16 cellular contexts compared by ENCODE assay signal in the genomic region with DNA sequence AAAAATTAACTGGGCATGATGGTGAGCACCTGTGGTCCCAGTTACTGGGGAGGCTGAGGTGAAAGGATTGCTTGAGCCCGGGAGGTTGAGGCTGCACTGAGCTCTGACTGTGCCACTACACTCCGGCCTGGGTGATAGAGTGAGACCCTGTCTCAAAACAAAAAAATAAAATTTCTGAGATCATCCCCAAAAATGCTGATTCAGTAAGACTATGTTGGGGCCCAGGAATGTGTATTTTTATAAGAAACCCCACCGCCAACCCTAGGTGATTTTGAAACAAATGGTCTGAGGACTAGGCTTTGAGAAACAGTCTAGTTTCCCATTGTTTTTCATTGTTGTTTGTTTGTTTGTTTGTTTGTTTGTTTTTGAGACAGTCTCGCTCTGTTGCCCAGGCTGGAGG. TPM values are rescaled to one million over a fixed set of nuclear protein-coding genes. Genes with fewer than 3 reads are reported as not detected.
DNase-seq lines count a peak whose midpoint lies in the region; ATAC-seq, FAIRE-seq and TF ChIP-seq lines count a peak whose summit lies in the region.
"Had no signal": no experiment of that assay in that cellular context is flagged by ENCODE, and none has a peak within 500 bp of the region (broad histone marks: within the 10 kb centered on the region; RNA-seq: fewer than 3 reads in every experiment).

No MANE protein-coding gene starts in this region.

- H3K27me3 ChIP-seq in H1 (replicated peaks in 1 of 4; ENCODE audit: control insufficient read depth in 3 of 4, extremely low read depth in 1 of 4, insufficient read depth in 3 of 4, low read length in 3 of 4) (peaks cover 3 to 25% (median 24%) of the 10 kb centered on the region in 4 experiments), neuronal stem cell (ENCODE audit: control insufficient read depth in 3 of 3, insufficient read depth in 3 of 3, low read depth in 1 of 3, low read length in 3 of 3) (peaks cover 5 to 38% (median 23%) of the 10 kb centered on the region in 3 experiments)

- H4K91ac ChIP-seq in H1 (replicated peaks; ENCODE audit: insufficient read length, low read length) (no peak overlapping the region), neuronal stem cell (ENCODE audit: low read depth, low read length, poor library complexity) (no peak overlapping the region)

- H3K14ac ChIP-seq in H1 (ENCODE audit: insufficient read length) (no peak overlapping the region), neuronal stem cell (ENCODE audit: low read length) (no peak overlapping the region)

- peaks cover 13% of the 10 kb centered on the region; the same call in 1 of the 2 replicates for H3K23me2 ChIP-seq in H1 (ENCODE audit: low read depth, low read length)

- H3K36me3 Mint-ChIP-seq in activated CD4-positive, alpha-beta T cell treated with anti-CD3 and anti-CD28 coated beads, Interleukin-2, amount 10 ng/mL, durations not matched to agents 24 days and 14 days (ENCODE audit: low read depth): peaks cover 58% of the 10 kb centered on the region

- peaks cover 0 to 1% of the 10 kb centered on the region in 2 experiments for H4K20me1 ChIP-seq in H1 (replicated peaks in 1 of 2; ENCODE audit: control insufficient read depth in 1 of 2, insufficient read depth in 2 of 2, low read length in 2 of 2)
- H4K20me1 ChIP-seq: BLaER1 treated with 17β-estradiol and CSF1 and Interleukin-3, amounts not matched to agents 10 nM and 100 nM had no signal

- no peaks in the 10 kb centered on the region for H3K36me3 ChIP-seq in H1 (ENCODE audit: control insufficient read depth in 2 of 4, insufficient read depth in 4 of 4, low read length in 3 of 4)
- no peaks in the 10 kb centered on the region for H3K36me3 ChIP-seq in neuronal stem cell (replicated peaks in 1 of 2; ENCODE audit: control insufficient read depth in 2 of 2, insufficient read depth in 2 of 2, low read length in 2 of 2)

- WGBS in H1 (ENCODE audit: extremely low coverage in 1 of 2, insufficient coverage in 1 of 2, insufficient read length in 1 of 2, insufficient replicate concordance in 2 of 2, low coverage in 1 of 2, low lambda C conversion rate in 2 of 2, missing lambda C conversion rate in 1 of 2), 2 experiments: 93% methylated on average over 4 of the region's 4 CpGs; no CpG with 5 or more reads in 1 of the 2 experiments
- no CpG with 5 or more reads among the region's 4 CpGs for WGBS in neuronal stem cell (ENCODE audit: extremely low coverage in 2 of 2, insufficient read length in 2 of 2, insufficient replicate concordance in 1 of 2), 2 donors

- no peak for TF ChIP-seq CTCF in NB4 (IDR thresholded peaks at IDR 0.05; ENCODE audit: low read depth, low read length)
- no peak for TF ChIP-seq CTCF in H1 (IDR thresholded peaks at IDR 0.05; ENCODE audit: control extremely low read depth in 1 of 3, insufficient read depth in 1 of 3, low read depth in 1 of 3, low read length in 3 of 3)

- H3K79me2 ChIP-seq in H1 (ENCODE audit: control insufficient read depth in 1 of 2, insufficient read depth in 2 of 2, low read length in 2 of 2): no peaks in the 10 kb centered on the region

- H2BK20ac ChIP-seq in H1 (ENCODE audit: low read length): no peak overlapping the region

- H4K8ac ChIP-seq in H1 (ENCODE audit: extremely low read depth, insufficient read depth, low read length) (no peak overlapping the region), neuronal stem cell (ENCODE audit: low read depth, low read length) (no peak overlapping the region)

- no peak for TF ChIP-seq EP300 in H1 (IDR thresholded peaks at IDR 0.05; ENCODE audit: borderline replicate concordance in 1 of 2, low read depth in 2 of 2, low read length in 2 of 2)

- no peak overlapping the region for H4K5ac ChIP-seq in H1 (ENCODE audit: insufficient read length, low read depth, low read length)

- H3K4me3 Mint-ChIP-seq in activated CD4-positive, alpha-beta T cell treated with anti-CD3 and anti-CD28 coated beads, Interleukin-2, amount 10 ng/mL, durations not matched to agents 24 days and 14 days: peak overlapping the region; percentile 50
- H3K4me3 Mint-ChIP-seq: CD8-positive, alpha-beta T cell; H9 had no signal

- POLR2A ChIA-PET in H1 (lab: Charles Lee; ENCODE audit: partially characterized antibody): no interaction called here

- no peak overlapping the region for H3K4ac ChIP-seq in H1 (replicated peaks; ENCODE audit: insufficient read length, low read depth, low read length)
- H3K4ac ChIP-seq in neuronal stem cell (ENCODE audit: low read length): no peak overlapping the region

- H2BK15ac ChIP-seq in H1 (ENCODE audit: low read length): no peak overlapping the region
- H2BK15ac ChIP-seq in neuronal stem cell (ENCODE audit: low read length): no peak overlapping the region

- H3K4me3 ChIP-seq in NB4 (ENCODE audit: low read depth, low read length) (peak overlapping the region; percentile 5), H1 (ENCODE audit: extremely low read depth in 1 of 4, insufficient read depth in 2 of 4, low read depth in 3 of 4, low read length in 4 of 4) (no peak overlapping the region), neuronal stem cell (ENCODE audit: low read length in 2 of 2) (no peak overlapping the region)
- H3K4me3 ChIP-seq: BLaER1 treated with 17β-estradiol and CSF1 and Interleukin-3, amounts not matched to agents 10 nM and 100 nM had no signal

- CTCF ChIA-PET in H1 (lab: Charles Lee; ENCODE audit: partially characterized antibody): interaction anchor here (0.6 to 1.0 kb wide), 5 partner anchors 11 to 614 kb away, joined by 3 to 4 read pairs (median 3); no protein-coding TSS in a partner anchor

- no peaks in the 10 kb centered on the region for H3K9me3 ChIP-seq in H1 (ENCODE audit: insufficient read depth in 2 of 2, low read depth in 1 of 2, low read length in 1 of 2)
- no peaks in the 10 kb centered on the region for H3K9me3 ChIP-seq in neuronal stem cell (replicated peaks in 1 of 2; ENCODE audit: control insufficient read depth in 2 of 2, insufficient read depth in 1 of 2, low read depth in 1 of 2, low read length in 2 of 2)

- no peaks in the 10 kb centered on the region for H3K27me3 Mint-ChIP-seq in activated CD4-positive, alpha-beta T cell treated with anti-CD3 and anti-CD28 coated beads, Interleukin-2, amount 10 ng/mL, durations not matched to agents 24 days and 14 days

- intact Hi-C loops in activated CD4-positive, alpha-beta T cell treated with anti-CD3 and anti-CD28 coated beads, Interleukin-2, amount 10 ng/mL, durations not matched to agents 24 days and 14 days (cut with micrococcal nuclease): loop anchor here (10.0 kb wide), 2 partner anchors 239 to 299 kb away; a partner anchor contains a TSS

- TF ChIP-seq POLR2A in NB4 (IDR thresholded peaks at IDR 0.05; ENCODE audit: extremely low read depth, insufficient read length) (no peak), H1 (IDR thresholded peaks at IDR 0.05; ENCODE audit: control extremely low read depth in 1 of 2, low read depth in 2 of 2, low read length in 2 of 2) (no peak)

- no peak overlapping the region for H2AK5ac ChIP-seq in H1 (ENCODE audit: low read depth, low read length)
- H2AK5ac ChIP-seq in neuronal stem cell (ENCODE audit: low read depth, low read length): peak overlapping the region; percentile 56

- peaks cover 62% of the 10 kb centered on the region for H3K4me1 Mint-ChIP-seq in activated CD4-positive, alpha-beta T cell treated with anti-CD3 and anti-CD28 coated beads, Interleukin-2, amount 10 ng/mL, durations not matched to agents 24 days and 14 days

- no peak overlapping the region for H3K4me2 ChIP-seq in H1 (ENCODE audit: insufficient read depth in 1 of 2, low read depth in 2 of 2, low read length in 2 of 2)
- no peak overlapping the region for H3K4me2 ChIP-seq in neuronal stem cell (ENCODE audit: insufficient read depth, low read length, poor library complexity, severe bottlenecking)

- no peak overlapping the region for H2BK12ac ChIP-seq in H1 (ENCODE audit: low read depth, low read length)
- H2BK12ac ChIP-seq in neuronal stem cell (ENCODE audit: low read length): no peak overlapping the region

- TF ChIP-seq RAD21 in H1 (IDR thresholded peaks at IDR 0.05 in 1 of 2, conservative IDR thresholded peaks at IDR 0.05 in 1 of 2; ENCODE audit: low read depth in 2 of 2, low read length in 2 of 2): no peak

- FAIRE-seq in H1 (lab: Jason Lieb, UNC): no peak

- peaks cover 0 to 8% (median 4%) of the 10 kb centered on the region in 4 experiments; a peak in 6 of 7 replicates for H3K4me1 ChIP-seq in H1 (replicated peaks in 1 of 4; ENCODE audit: control insufficient read depth in 3 of 4, insufficient read depth in 4 of 4, low read length in 3 of 4)
- H3K4me1 ChIP-seq in neuronal stem cell (ENCODE audit: control insufficient read depth in 2 of 2, insufficient read depth in 1 of 2, low read depth in 1 of 2, low read length in 2 of 2): peaks cover 3 to 11% of the 10 kb centered on the region in 2 donors

- no peak overlapping the region for H3K56ac ChIP-seq in H1 (replicated peaks; ENCODE audit: insufficient read length, low read depth, low read length)

- no peak for ATAC-seq in SK-N-SH treated with all-trans-retinoic acid at 6 μM for 48 hours
- ATAC-seq: CD8-positive, alpha-beta T cell had no signal

- H2BK120ac ChIP-seq in H1 (replicated peaks; ENCODE audit: low read depth, low read length) (no peak overlapping the region), neuronal stem cell (ENCODE audit: low read depth, low read length) (no peak overlapping the region)

- H3K23ac ChIP-seq in H1 (ENCODE audit: insufficient read length) (no peak overlapping the region), neuronal stem cell (ENCODE audit: low read depth, low read length, poor library complexity) (no peak overlapping the region)

- no peak for DNase-seq in activated CD4-positive, alpha-beta T cell treated with anti-CD3 and anti-CD28 coated beads, Interleukin-2, amount 10 ng/mL, durations not matched to agents 24 days and 14 days
- no peak for DNase-seq in activated CD4-positive, alpha-beta T cell treated with anti-CD3 and anti-CD28 coated beads for 4 hours
- DNase-seq in NB4 (ENCODE audit: low read depth) (no peak), H1 (ENCODE audit: low read depth in 1 of 2, low spot score in 2 of 2) (no peak), neuronal stem cell (ENCODE audit: low spot score) (no peak), NOMO-1 treated with dmso at 0.1 percent for 144 hours (lab: John Stamatoyannopoulos, UW; ENCODE audit: unreplicated experiment) (no peak), NCI-H1694 (lab: John Stamatoyannopoulos, UW) (no peak)
- DNase-seq: Calu3; CD8-positive, alpha-beta T cell; DMS79 treated with DMSO at 0.1 percent for 48 hours; GF-D8; GOT3; H9 had no signal

- H3K27ac Mint-ChIP-seq in activated CD4-positive, alpha-beta T cell treated with anti-CD3 and anti-CD28 coated beads, Interleukin-2, amount 10 ng/mL, durations not matched to agents 24 days and 14 days: no peak overlapping the region
- H3K27ac Mint-ChIP-seq: CD8-positive, alpha-beta T cell; H9 had no signal

- H3K18ac ChIP-seq in H1 (ENCODE audit: extremely low read depth, low read length) (no peak overlapping the region), neuronal stem cell (ENCODE audit: low read length) (no peak overlapping the region)

- H3K9ac ChIP-seq in H1 (replicated peaks in 1 of 4; ENCODE audit: extremely low read depth in 1 of 4, low read depth in 3 of 4, low read length in 3 of 4): no peak overlapping the region
- H3K9ac ChIP-seq in neuronal stem cell (ENCODE audit: low read depth, low read length, poor library complexity): no peak overlapping the region
- H3K9ac ChIP-seq: BLaER1 treated with 17β-estradiol and CSF1 and Interleukin-3, amounts not matched to agents 10 nM and 100 nM had no signal

- peaks cover 9% of the 10 kb centered on the region for H3K9me3 Mint-ChIP-seq in activated CD4-positive, alpha-beta T cell treated with anti-CD3 and anti-CD28 coated beads, Interleukin-2, amount 10 ng/mL, durations not matched to agents 24 days and 14 days
- H3K9me3 Mint-ChIP-seq: CD8-positive, alpha-beta T cell; H9 had no signal

- no peak overlapping the region for H2BK5ac ChIP-seq in H1 (ENCODE audit: low read depth, low read length)
- no peak overlapping the region for H2BK5ac ChIP-seq in neuronal stem cell (ENCODE audit: low read length)

- H2AFZ ChIP-seq in H1 (ENCODE audit: low read length): no peak overlapping the region
- no peak overlapping the region for H2AFZ ChIP-seq in neuronal stem cell (ENCODE audit: low read length)

- no peaks in the 10 kb centered on the region for H3K79me1 ChIP-seq in H1 (ENCODE audit: low read depth, low read length)
- H3K79me1 ChIP-seq in neuronal stem cell (ENCODE audit: low read depth, low read length): peaks cover 1% of the 10 kb centered on the region

- H3K27ac ChIP-seq in H1 (ENCODE audit: low read depth, low read length): no peak overlapping the region
- H3K27ac ChIP-seq in neuronal stem cell (replicated peaks; ENCODE audit: low read length): no peak overlapping the region
- H3K27ac ChIP-seq: 22Rv1; BLaER1 treated with 17β-estradiol and CSF1 and Interleukin-3, amounts not matched to agents 10 nM and 100 nM had no signal

RNA-seq across cellular contexts. Expression of a gene that starts 4.1 kb away (rescaled TPM):
- total RNA-seq in activated CD4-positive, alpha-beta T cell treated with anti-CD3 and anti-CD28 coated beads, Interleukin-2, amount 10 ng/mL, durations not matched to agents 24 days and 14 days: 75.4 and 76.0 TPM in 2 replicates
- 5.8 TPM in 2 replicates for total RNA-seq in H1 (2021; fragmentation: NEBNext Ultra II Directional; extraction: Animal tissue kit (Norgen Biotek cat#: 25700))
- polyA plus RNA-seq in H1 (2011; rRNA removed): 3.6 and 5.6 TPM in 2 replicates
- 5.5 TPM for polyA plus RNA-seq in H1 (2011; cell fraction: cytosol; rRNA removed)
- 5.2 TPM for polyA plus RNA-seq in H1 (2011; cell fraction: nucleus; rRNA removed)
- 5.4 to 8.2 TPM (median 6.8 TPM) in 4 replicates for polyA plus RNA-seq in H1 (2012, experiment 1 of 2)
- polyA plus RNA-seq in H1 (2012, experiment 2 of 2): 1.2 TPM
- polyA plus RNA-seq in H1 (2013, experiment 1 of 2): 10.4 TPM
- polyA plus RNA-seq in H1 (2013, experiment 2 of 2): 11.2 TPM
- polyA minus RNA-seq in H1 (2011; rRNA and poly(A)+ RNA removed): 7.2 and 12.0 TPM in 2 replicates
- polyA minus RNA-seq in H1 (2011; cell fraction: cytosol; rRNA and poly(A)+ RNA removed): 7.1 TPM
- 12.7 TPM for polyA minus RNA-seq in H1 (2011; cell fraction: nucleus; rRNA and poly(A)+ RNA removed)
- polyA plus RNA-seq in neuronal stem cell (2013, experiment 1 of 2): 2.2 TPM
- 2.0 TPM for polyA plus RNA-seq in neuronal stem cell (2013, experiment 2 of 2)

Comparison
In these comparisons a context has a peak if more than half of its experiments do, and no peak if none do; other contexts are left out.
1. RNA of a gene that starts 4.1 kb away (total RNA-seq): 75.4 to 76.0 TPM in activated CD4-positive, alpha-beta T cell treated with anti-CD3 and anti-CD28 coated beads, Interleukin-2, amount 10 ng/mL, durations not matched to agents 24 days and 14 days; 5.8 TPM in H1; every median in the first group is over 10 times any median in the second.